Comparison of ENCODE assay signal across 22 cellular contexts in genomic region chr22:27019827-27020226, GRCh38.
A peak's percentile ranks its signal among the peaks of the same experiment; 100 is the strongest.
DNase-seq lines count a peak whose midpoint lies in the region; ATAC-seq and TF ChIP-seq lines count a peak whose summit lies in the region.
"Had no signal": no experiment of that assay in that cellular context is flagged by ENCODE, and none has a peak within 500 bp of the region (broad histone marks: within the 10 kb centered on the region; RNA-seq: fewer than 3 reads in every experiment).

No MANE protein-coding gene starts in this region.

- POLR2A ChIA-PET in OCI-LY7 (lab: Charles Lee) = no interaction called here

- intact Hi-C loops in upper lobe of right lung (cut with DNase I) = no loop called here
- intact Hi-C loops in OCI-LY7 (cut with micrococcal nuclease; ENCODE audit: unreplicated experiment) = no loop called here

- H3K36me3 Mint-ChIP-seq in brain = no peaks in the 10 kb centered on the region
- H3K36me3 Mint-ChIP-seq in glutamatergic neuron (ENCODE audit: unreplicated experiment) = no peaks in the 10 kb centered on the region
- H3K36me3 Mint-ChIP-seq: activated CD8-positive, alpha-beta memory T cell treated with anti-CD3 and anti-CD28 coated beads, Interleukin-2, amount 10 ng/mL, durations not matched to agents 7 days and 5 days; activated naive CD4-positive, alpha-beta T cell treated with anti-CD3 and anti-CD28 coated beads, Interleukin-2, amount 50 U/mL, for 72 hours had no signal

- TF ChIP-seq CTCF in brain (conservative IDR thresholded peaks at IDR 0.05) (no peak), upper lobe of right lung (IDR thresholded peaks at IDR 0.05) (no peak), OCI-LY7 (conservative IDR thresholded peaks at IDR 0.05; ENCODE audit: low read length) (no peak), glutamatergic neuron (IDR thresholded peaks at IDR 0.05; ENCODE audit: partially characterized antibody, unreplicated experiment) (no peak)

- H3K27ac ChIP-seq in stomach smooth muscle (ENCODE audit: low read length) = peak overlapping the region; percentile 69
- no peak overlapping the region for H3K27ac ChIP-seq in upper lobe of right lung
- H3K27ac ChIP-seq in OCI-LY7 (ENCODE audit: low read depth, low read length, poor library complexity, severe bottlenecking) = no peak overlapping the region

- H3K4me1 ChIP-seq in stomach smooth muscle (ENCODE audit: control insufficient read depth, insufficient read depth, low read length) (peaks cover 6% of the 10 kb centered on the region), upper lobe of right lung (no peaks in the 10 kb centered on the region), OCI-LY7 (ENCODE audit: insufficient read depth, low read length, poor library complexity, severe bottlenecking) (no peaks in the 10 kb centered on the region)

- no peaks in the 10 kb centered on the region for H3K9me2 ChIP-seq in OCI-LY7 (ENCODE audit: insufficient read depth, low read length)

- ATAC-seq in upper lobe of right lung = no peak
- ATAC-seq: activated CD8-positive, alpha-beta memory T cell treated with anti-CD3 and anti-CD28 coated beads, Interleukin-2, amount 10 ng/mL, durations not matched to agents 7 days and 5 days; activated naive CD4-positive, alpha-beta T cell treated with anti-CD3 and anti-CD28 coated beads, Interleukin-2, amount 50 U/mL, for 72 hours; HepG2; PC-3 had no signal

- DNase-seq in HK-2 (ENCODE audit: unreplicated experiment) = peak; percentile 40
- DNase-seq in iPS-NIHi7 (ENCODE audit: extremely low spot score) = peak; percentile 44
- no peak for DNase-seq in upper lobe of right lung
- DNase-seq in OCI-LY7 (ENCODE audit: low spot score) = no peak
- no peak for DNase-seq in NCI-H2196 (lab: John Stamatoyannopoulos, UW; ENCODE audit: unreplicated experiment)
- DNase-seq in glutamatergic neuron = no peak
- DNase-seq: activated CD4-positive, alpha-beta T cell treated with anti-CD3 and anti-CD28 coated beads for 4 hours; activated CD8-positive, alpha-beta memory T cell treated with anti-CD3 and anti-CD28 coated beads, Interleukin-2, amount 10 ng/mL, durations not matched to agents 7 days and 5 days; CD4-positive, alpha-beta T cell; effector memory CD4-positive, alpha-beta T cell; GOT3; NCI-H1048; NCI-H2029; NCI-H345; nephron progenitor cell; PC-3; T-helper 1 cell had no signal

- no peak overlapping the region for H3K4me2 ChIP-seq in OCI-LY7 (ENCODE audit: low read length)

- H3K9me3 Mint-ChIP-seq in brain (no peaks in the 10 kb centered on the region), glutamatergic neuron (ENCODE audit: unreplicated experiment) (no peaks in the 10 kb centered on the region)
- H3K9me3 Mint-ChIP-seq: activated T-helper 1 cell treated with anti-CD3 and anti-CD28 coated beads, Interleukin-12 subunit alpha, Interleukin-12 subunit beta, Interleukin-2, Interleukin-4 antibody, amounts not matched to agents 30 ng/mL and 10 ng/mL and 1 ng/mL, durations not matched to agents 14 hours and 24 hours and 36 hours; CD4-positive, alpha-beta T cell; nephron progenitor cell had no signal

- H3K4me3 ChIP-seq in stomach smooth muscle (ENCODE audit: low read length in 2 of 2) (no peak overlapping the region), upper lobe of right lung (no peak overlapping the region), OCI-LY7 (ENCODE audit: low read depth, low read length, poor library complexity, severe bottlenecking) (no peak overlapping the region)

- H3K36me3 ChIP-seq in stomach smooth muscle (ENCODE audit: control insufficient read depth in 2 of 2, insufficient read depth in 2 of 2, low read length in 2 of 2) = no peaks in the 10 kb centered on the region
- H3K36me3 ChIP-seq in upper lobe of right lung = no peaks in the 10 kb centered on the region
- H3K36me3 ChIP-seq in OCI-LY7 (ENCODE audit: insufficient read depth, low read length) = no peaks in the 10 kb centered on the region

- no peak overlapping the region for H2AFZ ChIP-seq in OCI-LY7 (ENCODE audit: low read length)

- H3K27ac Mint-ChIP-seq in brain (peak overlapping the region in 3 of 5 experiments; percentile 8 to 99 (median 71)), glutamatergic neuron (ENCODE audit: unreplicated experiment) (no peak overlapping the region)
- H3K27ac Mint-ChIP-seq: activated CD8-positive, alpha-beta memory T cell treated with anti-CD3 and anti-CD28 coated beads, Interleukin-2, amount 10 ng/mL, durations not matched to agents 7 days and 5 days; activated naive CD4-positive, alpha-beta T cell treated with anti-CD3 and anti-CD28 coated beads, Interleukin-2, amount 50 U/mL, for 72 hours; activated T-helper 1 cell treated with anti-CD3 and anti-CD28 coated beads, Interleukin-12 subunit alpha, Interleukin-12 subunit beta, Interleukin-2, Interleukin-4 antibody, amounts not matched to agents 30 ng/mL and 10 ng/mL and 1 ng/mL, durations not matched to agents 14 hours and 24 hours and 36 hours; CD4-positive, alpha-beta T cell; nephron progenitor cell had no signal

- H3K79me2 ChIP-seq in OCI-LY7 (ENCODE audit: insufficient read depth, low read depth, low read length) = no peaks in the 10 kb centered on the region

- BruUV-seq in OCI-LY7 (replicated peaks; lab: Mats Ljungman, UMichigan) = no TSS peak

- no peaks in the 10 kb centered on the region for H3K27me3 ChIP-seq in stomach smooth muscle (ENCODE audit: control insufficient read depth in 1 of 2, insufficient read depth in 2 of 2, low read length in 2 of 2)
- H3K27me3 ChIP-seq in upper lobe of right lung = peaks cover 32% of the 10 kb centered on the region

- H3K27me3 Mint-ChIP-seq in brain (peaks cover 2% of the 10 kb centered on the region), glutamatergic neuron (ENCODE audit: unreplicated experiment) (peaks cover 3% of the 10 kb centered on the region)

- H3K4me1 Mint-ChIP-seq in brain (peaks cover 52% of the 10 kb centered on the region), glutamatergic neuron (ENCODE audit: low read depth, unreplicated experiment) (peaks cover 4% of the 10 kb centered on the region)
- H3K4me1 Mint-ChIP-seq: activated CD8-positive, alpha-beta memory T cell treated with anti-CD3 and anti-CD28 coated beads, Interleukin-2, amount 10 ng/mL, durations not matched to agents 7 days and 5 days had no signal

- no peaks in the 10 kb centered on the region for H4K20me1 ChIP-seq in OCI-LY7 (ENCODE audit: insufficient read depth, low read length)

- peak overlapping the region in 1 of 2 donors; percentile 18 for H3K9ac ChIP-seq in stomach smooth muscle (ENCODE audit: low read length in 2 of 2)

- no peak overlapping the region for H3K4me3 Mint-ChIP-seq in brain
- no peak overlapping the region for H3K4me3 Mint-ChIP-seq in glutamatergic neuron (ENCODE audit: unreplicated experiment)
- H3K4me3 Mint-ChIP-seq: activated CD8-positive, alpha-beta memory T cell treated with anti-CD3 and anti-CD28 coated beads, Interleukin-2, amount 10 ng/mL, durations not matched to agents 7 days and 5 days; activated T-helper 1 cell treated with anti-CD3 and anti-CD28 coated beads, Interleukin-12 subunit alpha, Interleukin-12 subunit beta, Interleukin-2, Interleukin-4 antibody, amounts not matched to agents 30 ng/mL and 10 ng/mL and 1 ng/mL, durations not matched to agents 14 hours and 24 hours and 36 hours; CD4-positive, alpha-beta T cell; nephron progenitor cell had no signal

- CTCF ChIA-PET in OCI-LY7 (lab: Charles Lee; ENCODE audit: unreplicated experiment) = no interaction called here

- H3K9me3 ChIP-seq in stomach smooth muscle (ENCODE audit: control insufficient read depth in 2 of 2, low read length in 2 of 2) (no peaks in the 10 kb centered on the region), upper lobe of right lung (no peaks in the 10 kb centered on the region), OCI-LY7 (ENCODE audit: low read length) (no peaks in the 10 kb centered on the region)

Comparison
In these comparisons a context has a peak if more than half of its experiments do, and no peak if none do; other contexts are left out.
1. DNase-seq: peak in HK-2 (single experiment) and iPS-NIHi7 (single experiment); none in upper lobe of right lung (single experiment), OCI-LY7 (single experiment), NCI-H2196 (single experiment) and glutamatergic neuron (single experiment).